Comparison of ENCODE assay signal across 23 cellular contexts in the genomic region with DNA sequence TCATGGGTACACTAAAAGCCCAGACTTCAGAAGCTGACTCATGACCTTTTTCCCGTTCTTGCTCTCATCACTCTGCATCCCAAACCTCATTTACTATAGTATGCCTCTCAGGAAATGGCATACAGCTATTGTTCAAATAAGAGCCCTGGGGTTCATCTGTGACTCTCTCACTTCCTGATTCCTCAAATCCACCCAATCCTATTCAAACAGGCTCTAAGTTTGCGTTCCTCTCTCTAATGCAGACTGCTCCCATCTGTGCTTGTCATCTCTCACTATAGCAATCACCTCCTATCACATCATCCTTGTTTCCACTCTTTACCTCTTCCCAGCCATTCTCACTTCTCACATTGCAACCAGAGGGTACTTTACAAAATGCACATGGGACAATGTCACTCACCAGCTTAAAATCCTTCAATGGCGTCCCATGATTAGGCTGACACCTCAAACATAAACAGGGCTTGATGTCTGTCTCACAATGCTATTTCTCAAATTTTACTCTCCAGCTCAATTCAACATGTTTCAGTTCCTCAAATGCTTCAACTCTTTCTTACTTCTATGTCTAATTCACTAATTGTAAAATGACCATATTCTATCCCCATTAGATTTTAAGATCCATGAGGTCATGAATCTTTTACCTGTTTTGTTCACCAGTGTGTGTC.
DNase-seq lines count a peak whose midpoint lies in the region; ATAC-seq lines count a peak whose summit lies in the region.
"Had no signal": no experiment of that assay in that cellular context is flagged by ENCODE, and none has a peak within 500 bp of the region (broad histone marks: within the 10 kb centered on the region; RNA-seq: fewer than 3 reads in every experiment).

No MANE protein-coding gene starts in this region.

- peaks cover 29% of the 10 kb centered on the region; the same call in 1 of the 2 replicates for H3K9me3 ChIP-seq in BLaER1
- H3K9me3 ChIP-seq: MG63 had no signal

- peaks cover 52% of the 10 kb centered on the region for H3K4me1 ChIP-seq in BLaER1

- peak; percentile 61 for ATAC-seq in GM19351 (IDR thresholded peaks at IDR 0.05; ENCODE audit: unreplicated experiment)
- no peak for ATAC-seq in stimulated activated naive CD8-positive, alpha-beta T cell treated with anti-CD3 and anti-CD28 coated beads, Interleukin-15, Interleukin-2, amounts not matched to agents 100 U/mL and 50 U/mL, for 24 hours
- ATAC-seq in GM18870 (IDR thresholded peaks at IDR 0.05; ENCODE audit: unreplicated experiment), result no peak
- ATAC-seq: activated naive CD4-positive, alpha-beta T cell treated with anti-CD3 and anti-CD28 coated beads, Interleukin-2, amount 50 U/mL, for 72 hours; stimulated activated effector memory CD8-positive, alpha-beta T cell treated with anti-CD3 and anti-CD28 coated beads, Interleukin-12 subunit alpha, Interleukin-12 subunit beta, amount 100 ng/mL, for 72 hours; T-cell had no signal

- H3K4me3 ChIP-seq in BLaER1, result no peak overlapping the region
- H3K4me3 ChIP-seq: MG63 had no signal

- no peaks in the 10 kb centered on the region for H3K27me3 ChIP-seq in BLaER1
- H3K27me3 ChIP-seq: MG63 had no signal

- peak overlapping the region; percentile 99 for H3K27ac ChIP-seq in BLaER1
- H3K27ac ChIP-seq: KMS-11 had no signal

- no peak overlapping the region for H3K9ac ChIP-seq in BLaER1
- H3K9ac ChIP-seq: KMS-11 had no signal

- H3K4me2 ChIP-seq in BLaER1, result peak overlapping the region; percentile 81
- H3K4me2 ChIP-seq: KMS-11 had no signal

- no peaks in the 10 kb centered on the region for H4K20me1 ChIP-seq in BLaER1

- DNase-seq in HT1080 (ENCODE audit: low read depth), result peak; percentile 41
- peak; percentile 33 for DNase-seq in RPMI8226
- DNase-seq in NCI-H1105 (lab: John Stamatoyannopoulos, UW), result no peak
- DNase-seq in stimulated activated naive CD8-positive, alpha-beta T cell treated with anti-CD3 and anti-CD28 coated beads, Interleukin-15, Interleukin-2, amounts not matched to agents 100 U/mL and 50 U/mL, for 24 hours, result no peak
- DNase-seq in stimulated activated CD4-positive, alpha-beta T cell treated with anti-CD3 and anti-CD28 coated beads, Interleukin-12 subunit alpha, Interleukin-12 subunit beta, amount 100 ng/mL, for 4 hours, result no peak
- DNase-seq: activated CD4-positive, alpha-beta T cell treated with anti-CD3 and anti-CD28 coated beads for 48 hours; activated effector memory CD4-positive, alpha-beta T cell treated with Interleukin-2 at 50 U/mL for 16 hours; CD4-positive, CD25-positive, alpha-beta regulatory T cell; effector CD8-positive, alpha-beta T cell; glutamatergic neuron; MG63; NCI-H1436; NCI-H2107; NCI-H748 treated with DMSO at 0.1 percent for 48 hours; OCI-M1; stimulated activated CD4-positive, alpha-beta T cell treated with anti-CD3 and anti-CD28 coated beads, Interleukin-15, amount 100 ng/mL, for 24 hours; T-cell had no signal

- no peaks in the 10 kb centered on the region for H3K36me3 ChIP-seq in BLaER1
- H3K36me3 ChIP-seq: MG63 had no signal

Comparison
In these comparisons a context has a peak if more than half of its experiments do, and no peak if none do; other contexts are left out.
1. DNase-seq: peak in HT1080 (single experiment) and RPMI8226 (single experiment); none in NCI-H1105 (single experiment), stimulated activated naive CD8-positive, alpha-beta T cell treated with anti-CD3 and anti-CD28 coated beads, Interleukin-15, Interleukin-2, amounts not matched to agents 100 U/mL and 50 U/mL, for 24 hours (single experiment) and stimulated activated CD4-positive, alpha-beta T cell treated with anti-CD3 and anti-CD28 coated beads, Interleukin-12 subunit alpha, Interleukin-12 subunit beta, amount 100 ng/mL, for 4 hours (single experiment).